Comparison of ENCODE assay signal across 1 cellular context in the genomic region with DNA sequence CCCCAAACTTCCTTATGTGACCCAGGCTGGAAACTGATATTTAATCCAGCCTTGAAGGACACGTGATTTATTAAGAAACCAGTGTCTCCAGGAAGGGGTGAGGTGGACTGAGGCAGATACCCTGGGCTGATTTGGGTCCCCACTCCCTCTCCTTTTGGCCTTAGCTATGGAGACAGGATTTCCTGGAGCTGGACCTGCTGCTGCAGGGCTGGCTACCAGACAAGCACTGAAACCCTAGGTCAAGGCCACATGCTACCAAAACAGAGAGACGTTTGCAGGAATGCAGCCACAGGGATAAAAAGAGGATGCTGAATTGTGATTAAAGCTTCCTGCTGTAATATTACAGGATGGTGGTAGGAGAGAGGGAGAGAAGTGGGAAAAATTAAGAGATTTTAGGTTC.
A peak's percentile ranks its signal among the peaks of the same experiment; 100 is the strongest.
TF ChIP-seq lines count a peak whose summit lies in the region.

No MANE protein-coding gene starts in this region.

TF ChIP-seq in HepG2, 621 proteins besides CTCF, POLR2A, EP300 and RAD21 (continued from another document and continues in another):
- TF ChIP-seq SOX13 (IDR thresholded peaks at IDR 0.05) (no peak), SOX13 (CRISPR knock-in tag; conservative IDR thresholded peaks at IDR 0.05 in 1 of 2, IDR thresholded peaks at IDR 0.05 in 1 of 2) (peak in 1 of 2 experiments; percentile 27; a peak in 1 of 4 replicates), NKX3-1 (CRISPR knock-in tag; IDR thresholded peaks at IDR 0.05) (no peak), SPEN (CRISPR knock-in tag; IDR thresholded peaks at IDR 0.05; ENCODE audit: low read depth) (no peak), ZNF503 (CRISPR knock-in tag; IDR thresholded peaks at IDR 0.05) (0 out of 2 replicates have a peak, but pooled peaks have one; percentile 35), THRA (CRISPR knock-in tag; IDR thresholded peaks at IDR 0.05; ENCODE audit: borderline replicate concordance) (peak; percentile 35; the same call in 1 of the 2 replicates), MED1 (CRISPR knock-in tag; IDR thresholded peaks at IDR 0.05) (0 out of 2 replicates have a peak, but pooled peaks have one; percentile 34), SMAD1 (CRISPR knock-in tag; IDR thresholded peaks at IDR 0.05; ENCODE audit: borderline replicate concordance, low read depth) (no peak), BCL6 (CRISPR knock-in tag; IDR thresholded peaks at IDR 0.05) (peak; percentile 76), REPIN1 (CRISPR knock-in tag; IDR thresholded peaks at IDR 0.05; ENCODE audit: borderline replicate concordance, low read depth) (no peak), ZNF460 (CRISPR knock-in tag; IDR thresholded peaks at IDR 0.05; ENCODE audit: borderline replicate concordance) (no peak), SAFB2 (CRISPR knock-in tag; IDR thresholded peaks at IDR 0.05; ENCODE audit: borderline replicate concordance, low read depth) (no peak), ETV5 (CRISPR knock-in tag; IDR thresholded peaks at IDR 0.05; ENCODE audit: borderline replicate concordance) (no peak), NONO (IDR thresholded peaks at IDR 0.05) (no peak), NONO (CRISPR knock-in tag; conservative IDR thresholded peaks at IDR 0.05) (no peak), ZBTB49 (CRISPR knock-in tag; IDR thresholded peaks at IDR 0.05; ENCODE audit: borderline replicate concordance) (no peak), ATM (IDR thresholded peaks at IDR 0.05; ENCODE audit: borderline replicate concordance) (no peak), NR2F6 (IDR thresholded peaks at IDR 0.05) (peak; percentile 80), NR2F6 (CRISPR knock-in tag; IDR thresholded peaks at IDR 0.05) (peak; percentile 91), ZNF180 (CRISPR knock-in tag; IDR thresholded peaks at IDR 0.05; ENCODE audit: borderline replicate concordance, low read depth) (no peak), WIZ (CRISPR knock-in tag; IDR thresholded peaks at IDR 0.05) (0 out of 2 replicates have a peak, but pooled peaks have one; percentile 39), ZBTB40 (IDR thresholded peaks at IDR 0.05) (no peak), ZBTB40 (CRISPR knock-in tag; IDR thresholded peaks at IDR 0.05) (no peak), ZFP36L2 (CRISPR knock-in tag; IDR thresholded peaks at IDR 0.05) (no peak), ZNF7 (CRISPR knock-in tag; IDR thresholded peaks at IDR 0.05) (no peak), HDAC1 (CRISPR knock-in tag; IDR thresholded peaks at IDR 0.05) (0 out of 2 replicates have a peak, but pooled peaks have one; percentile 24), ATF7-NPFF (CRISPR knock-in tag; IDR thresholded peaks at IDR 0.05; ENCODE audit: low read depth) (no peak), TEAD3 (CRISPR knock-in tag; optimal IDR thresholded peaks at IDR 0.05; ENCODE audit: borderline replicate concordance) (peak; percentile 86), ONECUT2 (CRISPR knock-in tag; IDR thresholded peaks at IDR 0.05) (no peak), HHEX (CRISPR knock-in tag; IDR thresholded peaks at IDR 0.05) (no peak), NCOR1 (IDR thresholded peaks at IDR 0.05; ENCODE audit: borderline replicate concordance, low read length) (no peak), MXD4 (CRISPR knock-in tag; IDR thresholded peaks at IDR 0.05) (no peak), PHB2 (IDR thresholded peaks at IDR 0.05; ENCODE audit: partially characterized antibody) (no peak), KDM1A (CRISPR knock-in tag; IDR thresholded peaks at IDR 0.05) (no peak), CEBPB (IDR thresholded peaks at IDR 0.05; ENCODE audit: borderline replicate concordance, low read depth, low read length) (no peak)
- TF ChIP-seq, protein P1, sequence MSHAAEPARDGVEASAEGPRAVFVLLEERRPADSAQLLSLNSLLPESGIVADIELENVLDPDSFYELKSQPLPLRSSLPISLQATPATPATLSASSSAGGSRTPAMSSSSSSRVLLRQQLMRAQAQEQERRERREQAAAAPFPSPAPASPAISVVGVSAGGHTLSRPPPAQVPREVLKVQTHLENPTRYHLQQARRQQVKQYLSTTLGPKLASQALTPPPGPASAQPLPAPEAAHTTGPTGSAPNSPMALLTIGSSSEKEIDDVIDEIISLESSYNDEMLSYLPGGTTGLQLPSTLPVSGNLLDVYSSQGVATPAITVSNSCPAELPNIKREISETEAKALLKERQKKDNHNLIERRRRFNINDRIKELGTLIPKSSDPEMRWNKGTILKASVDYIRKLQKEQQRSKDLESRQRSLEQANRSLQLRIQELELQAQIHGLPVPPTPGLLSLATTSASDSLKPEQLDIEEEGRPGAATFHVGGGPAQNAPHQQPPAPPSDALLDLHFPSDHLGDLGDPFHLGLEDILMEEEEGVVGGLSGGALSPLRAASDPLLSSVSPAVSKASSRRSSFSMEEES (CRISPR knock-in tag; IDR thresholded peaks at IDR 0.05), result no peak
- TF ChIP-seq, protein P2, sequence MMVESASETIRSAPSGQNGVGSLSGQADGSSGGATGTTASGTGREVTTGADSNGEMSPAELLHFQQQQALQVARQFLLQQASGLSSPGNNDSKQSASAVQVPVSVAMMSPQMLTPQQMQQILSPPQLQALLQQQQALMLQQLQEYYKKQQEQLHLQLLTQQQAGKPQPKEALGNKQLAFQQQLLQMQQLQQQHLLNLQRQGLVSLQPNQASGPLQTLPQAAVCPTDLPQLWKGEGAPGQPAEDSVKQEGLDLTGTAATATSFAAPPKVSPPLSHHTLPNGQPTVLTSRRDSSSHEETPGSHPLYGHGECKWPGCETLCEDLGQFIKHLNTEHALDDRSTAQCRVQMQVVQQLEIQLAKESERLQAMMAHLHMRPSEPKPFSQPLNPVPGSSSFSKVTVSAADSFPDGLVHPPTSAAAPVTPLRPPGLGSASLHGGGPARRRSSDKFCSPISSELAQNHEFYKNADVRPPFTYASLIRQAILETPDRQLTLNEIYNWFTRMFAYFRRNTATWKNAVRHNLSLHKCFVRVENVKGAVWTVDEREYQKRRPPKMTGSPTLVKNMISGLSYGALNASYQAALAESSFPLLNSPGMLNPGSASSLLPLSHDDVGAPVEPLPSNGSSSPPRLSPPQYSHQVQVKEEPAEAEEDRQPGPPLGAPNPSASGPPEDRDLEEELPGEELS (CRISPR knock-in tag; IDR thresholded peaks at IDR 0.05), result peak; percentile 49; the same call in 1 of the 2 replicates
- TF ChIP-seq, protein P3, sequence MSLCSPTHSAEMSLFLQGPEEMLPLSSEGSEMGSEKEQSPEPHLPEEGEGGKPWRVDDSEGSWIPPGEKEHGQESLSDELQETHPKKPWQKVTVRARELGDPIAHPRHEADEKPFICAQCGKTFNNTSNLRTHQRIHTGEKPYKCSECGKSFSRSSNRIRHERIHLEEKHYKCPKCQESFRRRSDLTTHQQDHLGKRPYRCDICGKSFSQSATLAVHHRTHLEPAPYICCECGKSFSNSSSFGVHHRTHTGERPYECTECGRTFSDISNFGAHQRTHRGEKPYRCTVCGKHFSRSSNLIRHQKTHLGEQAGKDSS (CRISPR knock-in tag; IDR thresholded peaks at IDR 0.05; ENCODE audit: borderline replicate concordance, low read depth), result no peak
- TF ChIP-seq, protein P4, sequence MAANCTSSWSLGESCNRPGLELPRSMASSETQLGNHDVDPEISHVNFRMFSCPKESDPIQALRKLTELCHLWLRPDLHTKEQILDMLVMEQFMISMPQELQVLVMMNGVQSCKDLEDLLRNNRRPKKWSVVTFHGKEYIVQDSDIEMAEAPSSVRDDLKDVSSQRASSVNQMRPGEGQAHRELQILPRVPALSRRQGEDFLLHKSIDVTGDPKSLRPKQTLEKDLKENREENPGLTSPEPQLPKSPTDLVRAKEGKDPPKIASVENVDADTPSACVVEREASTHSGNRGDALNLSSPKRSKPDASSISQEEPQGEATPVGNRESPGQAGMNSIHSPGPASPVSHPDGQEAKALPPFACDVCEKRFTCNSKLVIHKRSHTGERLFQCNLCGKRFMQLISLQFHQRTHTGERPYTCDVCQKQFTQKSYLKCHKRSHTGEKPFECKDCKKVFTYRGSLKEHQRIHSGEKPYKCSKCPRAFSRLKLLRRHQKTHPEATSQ (CRISPR knock-in tag; IDR thresholded peaks at IDR 0.05; ENCODE audit: borderline replicate concordance), result no peak
